Comparison of ENCODE assay signal across 10 cellular contexts in the genomic region with DNA sequence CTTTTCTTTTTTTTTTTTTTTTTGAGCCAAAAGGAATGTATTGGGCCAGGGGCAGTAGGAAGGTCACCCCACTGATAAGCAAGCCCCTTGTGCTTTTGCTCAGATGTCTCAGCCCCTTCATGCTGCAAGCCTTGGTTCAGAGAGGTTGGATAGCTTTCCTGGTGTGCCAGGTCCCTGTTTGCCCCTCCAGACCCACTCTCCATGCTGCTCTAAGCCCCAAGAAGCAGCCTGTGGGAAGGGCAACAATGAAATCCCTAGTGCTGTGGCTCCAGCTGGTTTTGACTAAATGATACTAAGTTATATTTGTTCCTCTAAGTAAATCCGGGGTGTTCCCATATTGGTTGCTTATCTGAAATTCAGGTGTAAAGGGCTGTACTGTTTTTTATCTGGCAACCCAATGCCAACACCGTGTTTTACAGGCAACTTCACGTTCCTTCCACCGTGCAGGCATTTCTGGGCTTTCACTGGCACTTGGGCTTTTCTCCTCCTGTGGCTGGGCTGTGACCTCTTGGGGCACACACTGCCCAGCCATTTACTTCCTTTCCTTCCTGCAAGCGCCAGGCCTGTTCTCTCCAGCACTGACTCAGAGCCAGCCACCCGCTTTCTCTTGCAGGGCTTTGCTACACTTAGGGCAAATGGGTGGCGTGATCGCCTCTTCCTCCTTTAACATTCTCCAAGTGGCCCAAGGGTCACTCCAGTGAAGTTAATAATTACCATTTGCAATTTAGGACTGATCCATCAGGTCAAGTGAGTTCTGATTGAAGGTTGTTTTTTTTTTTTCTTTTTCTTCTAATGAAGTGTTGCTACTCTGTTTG. TPM values are rescaled to one million over a fixed set of nuclear protein-coding genes. Genes with fewer than 3 reads are reported as not detected.
DNase-seq lines count a peak whose midpoint lies in the region; TF ChIP-seq lines count a peak whose summit lies in the region.
"Had no signal": no experiment of that assay in that cellular context is flagged by ENCODE, and none has a peak within 500 bp of the region (broad histone marks: within the 10 kb centered on the region; RNA-seq: fewer than 3 reads in every experiment).

No MANE protein-coding gene starts in this region.

- TF ChIP-seq POLR2A in suprapubic skin (IDR thresholded peaks at IDR 0.05) = no peak

- H3K4me3 Mint-ChIP-seq in activated CD4-positive, alpha-beta T cell treated with anti-CD3 and anti-CD28 coated beads, Interleukin-2, amount 10 ng/mL, durations not matched to agents 24 days and 14 days = no peak overlapping the region
- H3K4me3 Mint-ChIP-seq: activated CD8-positive, alpha-beta T cell treated with anti-CD3 and anti-CD28 coated beads, Interleukin-2, amount 10 ng/mL, durations not matched to agents 7 days and 5 days; brain had no signal

- H3K27me3 ChIP-seq in mucosa of stomach (ENCODE audit: control insufficient read depth, insufficient read depth, low read length) (no peaks in the 10 kb centered on the region), suprapubic skin (no peaks in the 10 kb centered on the region)

- TF ChIP-seq EP300 in suprapubic skin (IDR thresholded peaks at IDR 0.05) = no peak

- H3K36me3 Mint-ChIP-seq in activated CD4-positive, alpha-beta T cell treated with anti-CD3 and anti-CD28 coated beads, Interleukin-2, amount 10 ng/mL, durations not matched to agents 24 days and 14 days (ENCODE audit: low read depth) = no peaks in the 10 kb centered on the region
- H3K36me3 Mint-ChIP-seq: brain had no signal

- no peak overlapping the region for H3K27ac Mint-ChIP-seq in activated CD4-positive, alpha-beta T cell treated with anti-CD3 and anti-CD28 coated beads, Interleukin-2, amount 10 ng/mL, durations not matched to agents 24 days and 14 days
- H3K27ac Mint-ChIP-seq: activated CD8-positive, alpha-beta T cell treated with anti-CD3 and anti-CD28 coated beads, Interleukin-2, amount 10 ng/mL, durations not matched to agents 7 days and 5 days had no signal

- DNase-seq in C1 segment of cervical spinal cord (lab: John Stamatoyannopoulos, UW) (peak in 9 of 14 donors; percentile 16 to 74 (median 30)), RPMI8226 (peak; percentile 25), glomerular visceral epithelial cell (ENCODE audit: extremely low spot score) (peak; percentile 83), NCI-H146 treated with DMSO at 0.1 percent for 48 hours (lab: John Stamatoyannopoulos, UW; ENCODE audit: unreplicated experiment) (no peak), suprapubic skin (ENCODE audit: low spot score in 2 of 2) (no peak), SHP77 (lab: John Stamatoyannopoulos, UW) (no peak)
- no peak for DNase-seq in activated CD4-positive, alpha-beta T cell treated with anti-CD3 and anti-CD28 coated beads, Interleukin-2, amount 10 ng/mL, durations not matched to agents 24 days and 14 days
- DNase-seq: activated CD8-positive, alpha-beta T cell treated with anti-CD3 and anti-CD28 coated beads, Interleukin-2, amount 10 ng/mL, durations not matched to agents 7 days and 5 days had no signal

- H3K9ac ChIP-seq in mucosa of stomach (ENCODE audit: low read length) = peak overlapping the region; percentile 31

- no peak overlapping the region for H3K27ac ChIP-seq in suprapubic skin

- 76% methylated on average over 8 of the region's 8 CpGs for WGBS in suprapubic skin

- TF ChIP-seq CTCF in suprapubic skin (IDR thresholded peaks at IDR 0.05) = no peak

- intact Hi-C loops in activated CD4-positive, alpha-beta T cell treated with anti-CD3 and anti-CD28 coated beads, Interleukin-2, amount 10 ng/mL, durations not matched to agents 24 days and 14 days (cut with micrococcal nuclease) = no loop called here

- no peaks in the 10 kb centered on the region for H3K9me3 ChIP-seq in mucosa of stomach (ENCODE audit: control insufficient read depth, low read length)
- no peaks in the 10 kb centered on the region for H3K9me3 ChIP-seq in suprapubic skin

- H3K4me3 ChIP-seq in mucosa of stomach (ENCODE audit: low read length) = no peak overlapping the region
- no peak overlapping the region for H3K4me3 ChIP-seq in suprapubic skin

- H3K27me3 Mint-ChIP-seq in activated CD4-positive, alpha-beta T cell treated with anti-CD3 and anti-CD28 coated beads, Interleukin-2, amount 10 ng/mL, durations not matched to agents 24 days and 14 days = peaks cover 14% of the 10 kb centered on the region

- peaks cover 35% of the 10 kb centered on the region for H3K4me1 ChIP-seq in mucosa of stomach (ENCODE audit: control insufficient read depth, insufficient read depth, low read length)
- H3K4me1 ChIP-seq in suprapubic skin = peaks cover 5% of the 10 kb centered on the region

- peaks cover 5% of the 10 kb centered on the region for H3K4me1 Mint-ChIP-seq in activated CD4-positive, alpha-beta T cell treated with anti-CD3 and anti-CD28 coated beads, Interleukin-2, amount 10 ng/mL, durations not matched to agents 24 days and 14 days

- no peaks in the 10 kb centered on the region for H3K9me3 Mint-ChIP-seq in activated CD4-positive, alpha-beta T cell treated with anti-CD3 and anti-CD28 coated beads, Interleukin-2, amount 10 ng/mL, durations not matched to agents 24 days and 14 days
- H3K9me3 Mint-ChIP-seq: brain had no signal

- no peaks in the 10 kb centered on the region for H3K36me3 ChIP-seq in mucosa of stomach (ENCODE audit: control insufficient read depth, insufficient read depth, low read length)
- peaks cover 10% of the 10 kb centered on the region for H3K36me3 ChIP-seq in suprapubic skin

RNA-seq across cellular contexts. Expression of gene MERTK, which starts 21.6 kb away (rescaled TPM):
- total RNA-seq in suprapubic skin = 1 to 10 TPM; 5.5 to 6.7 (median 5.7) TPM
- 0.57 and 0.63 TPM in 2 replicates for total RNA-seq in activated CD4-positive, alpha-beta T cell treated with anti-CD3 and anti-CD28 coated beads, Interleukin-2, amount 10 ng/mL, durations not matched to agents 24 days and 14 days

RNA-seq across cellular contexts. Expression of gene ANAPC1, which starts 36.0 kb away (rescaled TPM):
- 100 to 1,000 TPM in 1 of 4 donors, 10 to 100 TPM in 3; 35.9 to 101 (median 39.5) TPM for total RNA-seq in suprapubic skin
- 129 and 133 TPM in 2 replicates for total RNA-seq in activated CD4-positive, alpha-beta T cell treated with anti-CD3 and anti-CD28 coated beads, Interleukin-2, amount 10 ng/mL, durations not matched to agents 24 days and 14 days

Comparison
In these comparisons a context has a peak if more than half of its experiments do, and no peak if none do; other contexts are left out.
1. DNase-seq: peak in C1 segment of cervical spinal cord (9 of 14), RPMI8226 (single experiment) and glomerular visceral epithelial cell (single experiment); none in NCI-H146 treated with DMSO at 0.1 percent for 48 hours (single experiment), suprapubic skin (0 of 2), SHP77 (0 of 2) and activated CD4-positive, alpha-beta T cell treated with anti-CD3 and anti-CD28 coated beads, Interleukin-2, amount 10 ng/mL, durations not matched to agents 24 days and 14 days (single experiment).